16 cellular contexts compared by ENCODE assay signal in the genomic region with DNA sequence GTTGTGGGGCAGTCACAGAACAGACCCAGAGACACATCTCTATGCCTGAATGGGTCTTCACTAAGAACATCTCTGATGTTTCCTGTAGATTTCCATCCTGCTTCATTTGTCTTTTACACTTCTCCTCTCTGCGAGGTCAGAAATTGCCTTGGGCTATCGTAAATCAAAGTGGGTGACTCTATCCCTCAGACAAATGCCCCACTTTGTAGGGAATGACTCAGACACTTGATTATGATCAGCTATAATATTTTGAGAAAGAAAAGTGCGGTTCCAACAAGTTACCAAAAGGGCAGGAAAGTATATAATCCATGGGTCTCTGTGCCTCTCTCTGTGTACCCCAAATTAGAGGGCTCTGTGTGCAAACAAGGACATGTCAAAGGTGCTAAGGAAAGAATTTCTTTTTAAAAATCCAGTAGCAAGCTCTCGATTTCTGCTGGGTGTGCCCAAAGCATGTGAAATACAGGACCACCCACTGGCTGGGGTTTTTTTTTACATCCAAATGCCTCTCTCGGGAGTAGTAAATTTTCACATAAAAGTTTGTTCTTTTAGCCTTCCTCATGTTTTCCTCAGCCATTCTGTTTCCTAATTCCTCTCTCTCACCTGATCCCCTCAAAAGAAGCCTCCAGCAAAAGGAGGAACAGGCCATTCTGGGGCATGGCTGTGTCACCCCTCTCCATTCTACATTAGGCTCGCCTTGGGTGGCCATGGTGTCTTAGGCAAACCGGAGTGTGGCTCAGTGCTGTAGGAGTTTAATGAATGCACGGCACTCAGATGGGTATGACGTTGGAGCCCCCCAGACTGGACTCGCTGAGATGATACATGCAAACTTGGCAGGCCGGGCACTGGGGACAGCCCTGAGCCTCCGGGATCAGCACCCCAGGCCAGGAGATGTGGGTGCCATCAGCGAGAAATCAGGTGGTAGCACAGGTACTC. TPM values are rescaled to one million over a fixed set of nuclear protein-coding genes. Genes with fewer than 3 reads are reported as not detected.
DNase-seq lines count a peak whose midpoint lies in the region; ATAC-seq, FAIRE-seq and TF ChIP-seq lines count a peak whose summit lies in the region.
"Had no signal": no experiment of that assay in that cellular context is flagged by ENCODE, and none has a peak within 500 bp of the region (broad histone marks: within the 10 kb centered on the region; RNA-seq: fewer than 3 reads in every experiment).

No MANE protein-coding gene starts in this region.

- no peaks in the 10 kb centered on the region for H3K9me3 Mint-ChIP-seq in natural killer cell treated with Interleukin-12 subunit alpha and Interleukin-12 subunit beta and Interleukin-15 and Interleukin-18, amount 100 ng/mL, for 72 hours
- H3K9me3 Mint-ChIP-seq: activated T-helper 1 cell treated with anti-CD3 and anti-CD28 coated beads, Interleukin-12 subunit alpha, Interleukin-12 subunit beta, Interleukin-2, Interleukin-4 antibody, amounts not matched to agents 30 ng/mL and 10 ng/mL and 1 ng/mL, durations not matched to agents 14 hours and 24 hours and 36 hours; neural progenitor cell had no signal

- H3K27ac ChIP-seq in left ventricle myocardium inferior (replicated peaks) (peak overlapping the region; percentile 56), foreskin keratinocyte (no peak overlapping the region)
- H3K27ac ChIP-seq: brain microvascular endothelial cell, neural progenitor cell had no signal

- DNase-seq in left ventricle myocardium inferior (no peak), Right ventricle myocardium inferior (ENCODE audit: missing footprints) (no peak), RPMI7951 (ENCODE audit: low read depth) (peak; percentile 84), foreskin keratinocyte (peak; percentile 86 to 95), urothelium cell line (ENCODE audit: low spot score) (peak; percentile 32), DMS153 treated with DMSO at 0.1 percent for 48 hours (lab: John Stamatoyannopoulos, UW; ENCODE audit: unreplicated experiment) (no peak)
- DNase-seq in natural killer cell treated with Interleukin-12 subunit alpha and Interleukin-12 subunit beta and Interleukin-15 and Interleukin-18, amount 100 ng/mL, for 72 hours (ENCODE audit: low spot score) = no peak
- DNase-seq: NCI-H1105, SW 1271 had no signal

- H3K36me3 ChIP-seq in left ventricle myocardium inferior = no peaks in the 10 kb centered on the region
- H3K36me3 ChIP-seq: brain microvascular endothelial cell, HAP-1, neural progenitor cell had no signal

- H3K4me3 ChIP-seq in left ventricle myocardium inferior = no peak overlapping the region
- H3K4me3 ChIP-seq: HAP-1, neural progenitor cell had no signal

- no peaks in the 10 kb centered on the region for H3K36me3 Mint-ChIP-seq in natural killer cell treated with Interleukin-12 subunit alpha and Interleukin-12 subunit beta and Interleukin-15 and Interleukin-18, amount 100 ng/mL, for 72 hours
- H3K36me3 Mint-ChIP-seq: neural progenitor cell had no signal

- no peaks in the 10 kb centered on the region for H3K27me3 ChIP-seq in left ventricle myocardium inferior (ENCODE audit: low read depth)
- peaks cover 4% of the 10 kb centered on the region for H3K27me3 ChIP-seq in foreskin keratinocyte
- H3K27me3 ChIP-seq: brain microvascular endothelial cell, neural progenitor cell had no signal

- ATAC-seq in Right ventricle myocardium inferior (no peak), foreskin keratinocyte (peak; percentile 76), GM18909 (IDR thresholded peaks at IDR 0.05; ENCODE audit: poor library complexity, unreplicated experiment) (no peak)
- ATAC-seq in natural killer cell treated with Interleukin-12 subunit alpha and Interleukin-12 subunit beta and Interleukin-15 and Interleukin-18, amount 100 ng/mL, for 72 hours = no peak

- no peak overlapping the region for H3K27ac Mint-ChIP-seq in natural killer cell treated with Interleukin-12 subunit alpha and Interleukin-12 subunit beta and Interleukin-15 and Interleukin-18, amount 100 ng/mL, for 72 hours
- H3K27ac Mint-ChIP-seq: activated T-helper 1 cell treated with anti-CD3 and anti-CD28 coated beads, Interleukin-12 subunit alpha, Interleukin-12 subunit beta, Interleukin-2, Interleukin-4 antibody, amounts not matched to agents 30 ng/mL and 10 ng/mL and 1 ng/mL, durations not matched to agents 14 hours and 24 hours and 36 hours; neural progenitor cell had no signal

- no peak for FAIRE-seq in urothelium cell line (lab: Jason Lieb, UNC)

- peaks cover 63% of the 10 kb centered on the region for H3K4me1 ChIP-seq in left ventricle myocardium inferior
- peaks cover 18% of the 10 kb centered on the region for H3K4me1 ChIP-seq in foreskin keratinocyte

- H3K9me3 ChIP-seq in left ventricle myocardium inferior (replicated peaks) = no peaks in the 10 kb centered on the region
- H3K9me3 ChIP-seq: HAP-1 had no signal

- no peaks in the 10 kb centered on the region for H3K27me3 Mint-ChIP-seq in natural killer cell treated with Interleukin-12 subunit alpha and Interleukin-12 subunit beta and Interleukin-15 and Interleukin-18, amount 100 ng/mL, for 72 hours

- TF ChIP-seq CTCF in left ventricle myocardium inferior (IDR thresholded peaks at IDR 0.05; ENCODE audit: borderline replicate concordance) (no peak), foreskin keratinocyte (conservative IDR thresholded peaks at IDR 0.05) (no peak)

- no peak overlapping the region for H3K4me3 Mint-ChIP-seq in natural killer cell treated with Interleukin-12 subunit alpha and Interleukin-12 subunit beta and Interleukin-15 and Interleukin-18, amount 100 ng/mL, for 72 hours
- H3K4me3 Mint-ChIP-seq: activated T-helper 1 cell treated with anti-CD3 and anti-CD28 coated beads, Interleukin-12 subunit alpha, Interleukin-12 subunit beta, Interleukin-2, Interleukin-4 antibody, amounts not matched to agents 30 ng/mL and 10 ng/mL and 1 ng/mL, durations not matched to agents 14 hours and 24 hours and 36 hours; neural progenitor cell had no signal

- H3K4me1 Mint-ChIP-seq in natural killer cell treated with Interleukin-12 subunit alpha and Interleukin-12 subunit beta and Interleukin-15 and Interleukin-18, amount 100 ng/mL, for 72 hours (ENCODE audit: low read depth in 2 of 2) = peaks cover 4 to 7% of the 10 kb centered on the region in 2 donors

- intact Hi-C loops in left ventricle myocardium inferior (cut with micrococcal nuclease) = no loop called here
- intact Hi-C loops in Right ventricle myocardium inferior (cut with DNase I) = no loop called here

RNA-seq across cellular contexts. Expression of a gene that starts 6.3 kb away (rescaled TPM):
- total RNA-seq in left ventricle myocardium inferior (0.25 TPM), Right ventricle myocardium inferior (0.41 TPM), foreskin keratinocyte (not detected in 2 replicates)
- total RNA-seq in RPMI7951 (2014; rRNA removed; shearing (Covaris generic)) = not detected in 2 replicates
- not detected in 2 replicates for polyA plus RNA-seq in foreskin keratinocyte
- not detected for total RNA-seq in natural killer cell treated with Interleukin-12 subunit alpha and Interleukin-12 subunit beta and Interleukin-15 and Interleukin-18, amount 100 ng/mL, for 72 hours
- total RNA-seq: activated T-helper 1 cell treated with anti-CD3 and anti-CD28 coated beads, Interleukin-12 subunit alpha, Interleukin-12 subunit beta, Interleukin-2, Interleukin-4 antibody, amounts not matched to agents 30 ng/mL and 10 ng/mL and 1 ng/mL, durations not matched to agents 14 hours and 24 hours and 36 hours; liver; urinary bladder had no signal
- polyA plus RNA-seq: liver had no signal

RNA-seq across cellular contexts. Expression of a gene that starts 20.3 kb away (rescaled TPM):
- 1,542 TPM for total RNA-seq in left ventricle myocardium inferior
- total RNA-seq in Right ventricle myocardium inferior = 1,478 TPM
- total RNA-seq in RPMI7951 (2014; rRNA removed; shearing (Covaris generic)) = not detected in 2 replicates
- not detected in 2 replicates for total RNA-seq in foreskin keratinocyte
- polyA plus RNA-seq in foreskin keratinocyte = not detected in 2 replicates
- total RNA-seq in natural killer cell treated with Interleukin-12 subunit alpha and Interleukin-12 subunit beta and Interleukin-15 and Interleukin-18, amount 100 ng/mL, for 72 hours = not detected

Comparison
In these comparisons a context has a peak if more than half of its experiments do, and no peak if none do; other contexts are left out.
1. DNase-seq: peak in RPMI7951 (single experiment), foreskin keratinocyte (2 of 2) and urothelium cell line (single experiment); none in left ventricle myocardium inferior (single experiment), Right ventricle myocardium inferior (single experiment), DMS153 treated with DMSO at 0.1 percent for 48 hours (single experiment) and natural killer cell treated with Interleukin-12 subunit alpha and Interleukin-12 subunit beta and Interleukin-15 and Interleukin-18, amount 100 ng/mL, for 72 hours (single experiment).
2. RNA of a gene that starts 20.3 kb away (total RNA-seq): 1,542 TPM in left ventricle myocardium inferior (single experiment) and 1,478 TPM in Right ventricle myocardium inferior (single experiment); not detected in natural killer cell treated with Interleukin-12 subunit alpha and Interleukin-12 subunit beta and Interleukin-15 and Interleukin-18, amount 100 ng/mL, for 72 hours, not detected in RPMI7951 and not detected in foreskin keratinocyte; every median in the first group is over 1,000 times any median in the second.